18 cellular contexts compared by ENCODE assay signal in the genomic region with DNA sequence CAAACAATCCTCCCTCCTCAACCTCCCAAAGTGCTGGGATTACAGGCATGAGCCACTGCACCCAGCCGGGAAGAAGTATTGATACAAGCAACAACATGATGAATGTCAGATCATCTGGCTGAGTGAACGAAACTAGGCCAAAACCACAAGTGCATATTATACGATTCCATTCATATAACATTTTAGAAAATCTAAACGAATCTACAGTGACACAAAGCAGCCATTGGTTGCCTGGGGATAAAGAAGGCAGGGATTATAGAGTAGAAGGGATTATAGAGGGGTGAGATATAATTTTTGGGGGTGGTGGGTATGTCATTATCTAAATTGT. TPM values are rescaled to one million over a fixed set of nuclear protein-coding genes. Genes with fewer than 3 reads are reported as not detected.
DNase-seq lines count a peak whose midpoint lies in the region; TF ChIP-seq lines count a peak whose summit lies in the region.
"Had no signal": no experiment of that assay in that cellular context is flagged by ENCODE, and none has a peak within 500 bp of the region (broad histone marks: within the 10 kb centered on the region; RNA-seq: fewer than 3 reads in every experiment).

No MANE protein-coding gene starts in this region.

- no peaks in the 10 kb centered on the region for H4K20me1 ChIP-seq in BLaER1 treated with 17β-estradiol and CSF1 and Interleukin-3, amounts not matched to agents 10 nM and 100 nM
- H4K20me1 ChIP-seq in neural progenitor cell (ENCODE audit: low read depth), result no peaks in the 10 kb centered on the region

- peaks cover 10% of the 10 kb centered on the region for H3K4me1 Mint-ChIP-seq in neural progenitor cell

- H3K9ac ChIP-seq in BLaER1 treated with 17β-estradiol and CSF1 and Interleukin-3, amounts not matched to agents 10 nM and 100 nM, result no peak overlapping the region
- no peak overlapping the region for H3K9ac ChIP-seq in neural progenitor cell

- no peaks in the 10 kb centered on the region for H3K79me2 ChIP-seq in neural progenitor cell (ENCODE audit: low read depth)

- no peaks in the 10 kb centered on the region for H3F3A ChIP-seq in neural progenitor cell (ENCODE audit: low read depth)

- peaks cover 6% of the 10 kb centered on the region for H3K27me3 Mint-ChIP-seq in neural progenitor cell (ENCODE audit: insufficient read depth, low read depth)

- no peak overlapping the region for H2AFZ ChIP-seq in neural progenitor cell (replicated peaks)

- no peaks in the 10 kb centered on the region for H3K27me3 ChIP-seq in BLaER1 treated with 17β-estradiol and CSF1 and Interleukin-3, amounts not matched to agents 10 nM and 100 nM
- H3K27me3 ChIP-seq in SJSA1 (replicated peaks) (no peaks in the 10 kb centered on the region), neural progenitor cell (no peaks in the 10 kb centered on the region)

- TF ChIP-seq CTCF in neural progenitor cell (IDR thresholded peaks at IDR 0.05), result no peak

- peak overlapping the region in 6 of 11 experiments; percentile 6 to 79 (median 66); a peak in 10 of 22 replicates for H3K4me2 ChIP-seq in BLaER1 treated with 17β-estradiol and CSF1 and Interleukin-3, amounts not matched to agents 10 nM and 100 nM
- no peak overlapping the region for H3K4me2 ChIP-seq in neural progenitor cell

- H3K36me3 ChIP-seq in BLaER1 treated with 17β-estradiol and CSF1 and Interleukin-3, amounts not matched to agents 10 nM and 100 nM, result no peaks in the 10 kb centered on the region
- H3K36me3 ChIP-seq in SJSA1 (no peaks in the 10 kb centered on the region), neural progenitor cell (no peaks in the 10 kb centered on the region)

- H3K27ac ChIP-seq in BLaER1 treated with 17β-estradiol and CSF1 and Interleukin-3, amounts not matched to agents 10 nM and 100 nM, result 0 out of 22 replicates have a peak overlapping the region, but pooled peaks of 1 of the 11 experiments have one; percentile 28
- H3K27ac ChIP-seq in SJSA1 (peak overlapping the region; percentile 39; the same call in 1 of the 2 replicates), neural progenitor cell (no peak overlapping the region)

- H3K36me3 Mint-ChIP-seq in neural progenitor cell, result no peaks in the 10 kb centered on the region

- no peaks in the 10 kb centered on the region for H3K9me3 ChIP-seq in BLaER1 treated with 17β-estradiol and CSF1 and Interleukin-3, amounts not matched to agents 10 nM and 100 nM (replicated peaks in 1 of 11)
- H3K9me3 ChIP-seq in SJSA1 (replicated peaks) (no peaks in the 10 kb centered on the region), neural progenitor cell (ENCODE audit: low read depth) (no peaks in the 10 kb centered on the region)

- no peaks in the 10 kb centered on the region for H3K9me3 Mint-ChIP-seq in neural progenitor cell

- peak overlapping the region; percentile 74 for H3K27ac Mint-ChIP-seq in neural progenitor cell

- no peak overlapping the region for H3K4me3 Mint-ChIP-seq in neural progenitor cell
- H3K4me3 Mint-ChIP-seq: CD14-positive monocyte had no signal

- H3K4me1 ChIP-seq in BLaER1 treated with 17β-estradiol and CSF1 and Interleukin-3, amounts not matched to agents 10 nM and 100 nM, result peaks cover 0 to 92% (median 15%) of the 10 kb centered on the region in 10 experiments; a peak in 12 of 20 replicates
- H3K4me1 ChIP-seq in SJSA1 (replicated peaks) (peaks cover 23% of the 10 kb centered on the region), neural progenitor cell (no peaks in the 10 kb centered on the region)

- peak; percentile 55 for DNase-seq in HCEC 1CT
- DNase-seq in SJSA1 (ENCODE audit: low read depth in 1 of 2, low spot score in 2 of 2), result no peak
- DNase-seq in neural progenitor cell (ENCODE audit: low spot score), result no peak
- DNase-seq in NCI-H524 (lab: John Stamatoyannopoulos, UW), result no peak
- no peak for DNase-seq in epidermal melanocyte (ENCODE audit: insufficient read length, low spot score)
- no peak for DNase-seq in HUDEP-2 (lab: John Stamatoyannopoulos, UW; ENCODE audit: unreplicated experiment in 76 of 76)
- DNase-seq: AML-193, GOT3, NCI-H1048, NCI-H1436, NCI-H2029, NCI-H446 treated with DMSO at 0.1 percent for 48 hours, SIG-M5, T-helper 1 cell had no signal

- no peak overlapping the region for H3K4me3 ChIP-seq in BLaER1 treated with 17β-estradiol and CSF1 and Interleukin-3, amounts not matched to agents 10 nM and 100 nM
- H3K4me3 ChIP-seq in SJSA1, result no peak overlapping the region
- H3K4me3 ChIP-seq in neural progenitor cell, result no peak overlapping the region

RNA-seq across cellular contexts. Expression of a gene that starts 11.5 kb away (rescaled TPM):
- total RNA-seq in SJSA1 (2014; rRNA removed; shearing (Covaris generic)), result 39.5 and 46.2 TPM in 2 replicates
- 15.4 and 52.7 TPM in 2 replicates for total RNA-seq in neural progenitor cell (ENCODE audit: low replicate concordance)

RNA-seq across cellular contexts. Expression of a gene that starts 47.6 kb away (rescaled TPM):
- 82.8 and 115 TPM in 2 replicates for total RNA-seq in SJSA1 (2014; rRNA removed; shearing (Covaris generic))
- total RNA-seq in neural progenitor cell (ENCODE audit: low replicate concordance), result 38.6 and 61.0 TPM in 2 replicates

RNA-seq across cellular contexts. Expression of a gene that starts 53.7 kb away (rescaled TPM):
- 0.45 TPM in 1 of 2 replicates, not detected in the other for total RNA-seq in SJSA1 (2014; rRNA removed; shearing (Covaris generic))
- not detected in 2 replicates for total RNA-seq in neural progenitor cell (ENCODE audit: low replicate concordance)
- total RNA-seq: M059J, OCI-LY7 had no signal
